Comparison of ENCODE assay signal across 1 cellular context in the genomic region with DNA sequence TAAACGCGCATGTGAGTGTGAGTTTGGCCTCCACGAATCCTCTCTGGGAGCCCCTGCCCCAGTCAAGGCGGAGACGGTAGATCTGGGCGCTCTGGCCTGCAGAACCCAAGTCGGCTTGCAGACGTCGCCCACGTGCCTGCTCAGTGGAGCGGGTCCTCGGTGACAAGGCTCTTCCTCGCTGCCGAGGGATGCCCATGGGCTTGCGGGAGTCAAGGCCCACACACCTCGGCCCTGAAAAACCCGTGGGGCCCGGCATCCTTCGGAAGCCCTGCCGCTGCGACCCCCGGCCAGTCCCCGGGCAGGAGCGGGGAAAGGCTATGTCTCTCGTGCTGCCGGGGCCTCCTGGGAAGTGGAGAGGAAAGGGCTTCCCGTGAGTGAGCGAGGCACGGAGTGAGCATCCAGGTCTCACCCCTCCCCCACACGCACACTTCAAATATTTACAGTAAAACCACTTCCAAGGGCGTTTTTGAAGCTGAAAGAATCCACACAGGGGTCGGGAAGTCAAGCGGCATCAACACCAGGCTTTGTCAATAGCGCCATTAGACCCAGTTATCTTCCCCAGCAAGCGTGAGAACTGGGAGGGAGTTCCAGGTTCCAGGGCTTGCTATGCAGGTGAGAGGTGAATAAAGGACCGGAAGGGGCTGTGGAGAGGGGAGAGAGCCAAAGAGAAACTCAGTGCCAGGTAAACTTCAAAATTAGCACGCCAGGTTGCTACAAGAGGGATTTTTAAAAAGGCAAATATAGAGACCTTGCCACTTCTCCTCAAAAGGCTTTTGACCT.
TF ChIP-seq lines count a peak whose summit lies in the region.

No MANE protein-coding gene starts in this region.

TF ChIP-seq in HepG2, 621 proteins besides CTCF, POLR2A, EP300 and RAD21 (continued from another document and continues in another):
- no peak for TF ChIP-seq ZNF101 (CRISPR knock-in tag; IDR thresholded peaks at IDR 0.05; ENCODE audit: borderline replicate concordance, low read depth)
- TF ChIP-seq ZNF703 (CRISPR knock-in tag; IDR thresholded peaks at IDR 0.05; ENCODE audit: borderline replicate concordance): peak; percentile 89
- TF ChIP-seq, protein P1, sequence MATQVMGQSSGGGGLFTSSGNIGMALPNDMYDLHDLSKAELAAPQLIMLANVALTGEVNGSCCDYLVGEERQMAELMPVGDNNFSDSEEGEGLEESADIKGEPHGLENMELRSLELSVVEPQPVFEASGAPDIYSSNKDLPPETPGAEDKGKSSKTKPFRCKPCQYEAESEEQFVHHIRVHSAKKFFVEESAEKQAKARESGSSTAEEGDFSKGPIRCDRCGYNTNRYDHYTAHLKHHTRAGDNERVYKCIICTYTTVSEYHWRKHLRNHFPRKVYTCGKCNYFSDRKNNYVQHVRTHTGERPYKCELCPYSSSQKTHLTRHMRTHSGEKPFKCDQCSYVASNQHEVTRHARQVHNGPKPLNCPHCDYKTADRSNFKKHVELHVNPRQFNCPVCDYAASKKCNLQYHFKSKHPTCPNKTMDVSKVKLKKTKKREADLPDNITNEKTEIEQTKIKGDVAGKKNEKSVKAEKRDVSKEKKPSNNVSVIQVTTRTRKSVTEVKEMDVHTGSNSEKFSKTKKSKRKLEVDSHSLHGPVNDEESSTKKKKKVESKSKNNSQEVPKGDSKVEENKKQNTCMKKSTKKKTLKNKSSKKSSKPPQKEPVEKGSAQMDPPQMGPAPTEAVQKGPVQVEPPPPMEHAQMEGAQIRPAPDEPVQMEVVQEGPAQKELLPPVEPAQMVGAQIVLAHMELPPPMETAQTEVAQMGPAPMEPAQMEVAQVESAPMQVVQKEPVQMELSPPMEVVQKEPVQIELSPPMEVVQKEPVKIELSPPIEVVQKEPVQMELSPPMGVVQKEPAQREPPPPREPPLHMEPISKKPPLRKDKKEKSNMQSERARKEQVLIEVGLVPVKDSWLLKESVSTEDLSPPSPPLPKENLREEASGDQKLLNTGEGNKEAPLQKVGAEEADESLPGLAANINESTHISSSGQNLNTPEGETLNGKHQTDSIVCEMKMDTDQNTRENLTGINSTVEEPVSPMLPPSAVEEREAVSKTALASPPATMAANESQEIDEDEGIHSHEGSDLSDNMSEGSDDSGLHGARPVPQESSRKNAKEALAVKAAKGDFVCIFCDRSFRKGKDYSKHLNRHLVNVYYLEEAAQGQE (IDR thresholded peaks at IDR 0.05; ENCODE audit: borderline replicate concordance in 1 of 2, low read depth in 1 of 2, low read length in 2 of 2): 0 out of 4 replicates have a peak, but pooled peaks of 1 of the 2 experiments have one; percentile 49
- peak; percentile 37 for TF ChIP-seq AGO2 (optimal IDR thresholded peaks at IDR 0.05; ENCODE audit: low read depth, low read length)
- TF ChIP-seq POLR2AphosphoS5 (IDR thresholded peaks at IDR 0.05; ENCODE audit: low read depth, low read length): no peak
- TF ChIP-seq ZNF292 (CRISPR knock-in tag; IDR thresholded peaks at IDR 0.05; ENCODE audit: borderline replicate concordance, low read depth): no peak
- TF ChIP-seq, protein P2, sequence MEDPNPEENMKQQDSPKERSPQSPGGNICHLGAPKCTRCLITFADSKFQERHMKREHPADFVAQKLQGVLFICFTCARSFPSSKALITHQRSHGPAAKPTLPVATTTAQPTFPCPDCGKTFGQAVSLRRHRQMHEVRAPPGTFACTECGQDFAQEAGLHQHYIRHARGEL (CRISPR knock-in tag; IDR thresholded peaks at IDR 0.05): no peak
- TF ChIP-seq, protein P3, sequence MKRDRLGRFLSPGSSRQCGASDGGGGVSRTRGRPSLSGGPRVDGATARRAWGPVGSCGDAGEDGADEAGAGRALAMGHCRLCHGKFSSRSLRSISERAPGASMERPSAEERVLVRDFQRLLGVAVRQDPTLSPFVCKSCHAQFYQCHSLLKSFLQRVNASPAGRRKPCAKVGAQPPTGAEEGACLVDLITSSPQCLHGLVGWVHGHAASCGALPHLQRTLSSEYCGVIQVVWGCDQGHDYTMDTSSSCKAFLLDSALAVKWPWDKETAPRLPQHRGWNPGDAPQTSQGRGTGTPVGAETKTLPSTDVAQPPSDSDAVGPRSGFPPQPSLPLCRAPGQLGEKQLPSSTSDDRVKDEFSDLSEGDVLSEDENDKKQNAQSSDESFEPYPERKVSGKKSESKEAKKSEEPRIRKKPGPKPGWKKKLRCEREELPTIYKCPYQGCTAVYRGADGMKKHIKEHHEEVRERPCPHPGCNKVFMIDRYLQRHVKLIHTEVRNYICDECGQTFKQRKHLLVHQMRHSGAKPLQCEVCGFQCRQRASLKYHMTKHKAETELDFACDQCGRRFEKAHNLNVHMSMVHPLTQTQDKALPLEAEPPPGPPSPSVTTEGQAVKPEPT (CRISPR knock-in tag; IDR thresholded peaks at IDR 0.05; ENCODE audit: low read depth): no peak
- no peak for TF ChIP-seq TOE1 (CRISPR knock-in tag; IDR thresholded peaks at IDR 0.05)
- peak; percentile 45; the same call in 1 of the 2 replicates for TF ChIP-seq SAFB2 (CRISPR knock-in tag; IDR thresholded peaks at IDR 0.05; ENCODE audit: borderline replicate concordance, low read depth)
- TF ChIP-seq ZFAT (CRISPR knock-in tag; conservative IDR thresholded peaks at IDR 0.05): no peak
- no peak for TF ChIP-seq ZNF225 (CRISPR knock-in tag; IDR thresholded peaks at IDR 0.05)
- TF ChIP-seq FOXC1 (CRISPR knock-in tag; IDR thresholded peaks at IDR 0.05; ENCODE audit: borderline replicate concordance): peak; percentile 54; the same call in 1 of the 2 replicates
- TF ChIP-seq ZNF737 (CRISPR knock-in tag; IDR thresholded peaks at IDR 0.05; ENCODE audit: borderline replicate concordance): no peak
- TF ChIP-seq PITX1 (CRISPR knock-in tag; IDR thresholded peaks at IDR 0.05): peak; percentile 74; the same call in 1 of the 2 replicates
- TF ChIP-seq ZNF34 (CRISPR knock-in tag; IDR thresholded peaks at IDR 0.05; ENCODE audit: borderline replicate concordance): no peak
- TF ChIP-seq ZNF510 (CRISPR knock-in tag; IDR thresholded peaks at IDR 0.05; ENCODE audit: low read depth): no peak
- peak; percentile 36; the same call in 1 of the 2 replicates for TF ChIP-seq GATA4 (IDR thresholded peaks at IDR 0.05; ENCODE audit: borderline replicate concordance, low read depth)
- TF ChIP-seq SOX6 (IDR thresholded peaks at IDR 0.05): no peak
- TF ChIP-seq SOX6 (CRISPR knock-in tag; IDR thresholded peaks at IDR 0.05): peak; percentile 80; the same call in 1 of the 2 replicates
- no peak for TF ChIP-seq MED8 (CRISPR knock-in tag; IDR thresholded peaks at IDR 0.05; ENCODE audit: insufficient replicate concordance)
- no peak for TF ChIP-seq ZNF792 (CRISPR knock-in tag; IDR thresholded peaks at IDR 0.05)
- TF ChIP-seq ZNF83 (CRISPR knock-in tag; IDR thresholded peaks at IDR 0.05; ENCODE audit: borderline replicate concordance): no peak
- TF ChIP-seq, protein P4, sequence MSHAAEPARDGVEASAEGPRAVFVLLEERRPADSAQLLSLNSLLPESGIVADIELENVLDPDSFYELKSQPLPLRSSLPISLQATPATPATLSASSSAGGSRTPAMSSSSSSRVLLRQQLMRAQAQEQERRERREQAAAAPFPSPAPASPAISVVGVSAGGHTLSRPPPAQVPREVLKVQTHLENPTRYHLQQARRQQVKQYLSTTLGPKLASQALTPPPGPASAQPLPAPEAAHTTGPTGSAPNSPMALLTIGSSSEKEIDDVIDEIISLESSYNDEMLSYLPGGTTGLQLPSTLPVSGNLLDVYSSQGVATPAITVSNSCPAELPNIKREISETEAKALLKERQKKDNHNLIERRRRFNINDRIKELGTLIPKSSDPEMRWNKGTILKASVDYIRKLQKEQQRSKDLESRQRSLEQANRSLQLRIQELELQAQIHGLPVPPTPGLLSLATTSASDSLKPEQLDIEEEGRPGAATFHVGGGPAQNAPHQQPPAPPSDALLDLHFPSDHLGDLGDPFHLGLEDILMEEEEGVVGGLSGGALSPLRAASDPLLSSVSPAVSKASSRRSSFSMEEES (CRISPR knock-in tag; IDR thresholded peaks at IDR 0.05): 0 out of 2 replicates have a peak, but pooled peaks have one; percentile 12
- TF ChIP-seq, protein P5, sequence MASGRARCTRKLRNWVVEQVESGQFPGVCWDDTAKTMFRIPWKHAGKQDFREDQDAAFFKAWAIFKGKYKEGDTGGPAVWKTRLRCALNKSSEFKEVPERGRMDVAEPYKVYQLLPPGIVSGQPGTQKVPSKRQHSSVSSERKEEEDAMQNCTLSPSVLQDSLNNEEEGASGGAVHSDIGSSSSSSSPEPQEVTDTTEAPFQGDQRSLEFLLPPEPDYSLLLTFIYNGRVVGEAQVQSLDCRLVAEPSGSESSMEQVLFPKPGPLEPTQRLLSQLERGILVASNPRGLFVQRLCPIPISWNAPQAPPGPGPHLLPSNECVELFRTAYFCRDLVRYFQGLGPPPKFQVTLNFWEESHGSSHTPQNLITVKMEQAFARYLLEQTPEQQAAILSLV (CRISPR knock-in tag; IDR thresholded peaks at IDR 0.05; ENCODE audit: borderline replicate concordance): 0 out of 2 replicates have a peak, but pooled peaks have one; percentile 38
- TF ChIP-seq HOXA3 (CRISPR knock-in tag; IDR thresholded peaks at IDR 0.05): peak; percentile 21; the same call in 1 of the 2 replicates
- TF ChIP-seq HHEX (CRISPR knock-in tag; IDR thresholded peaks at IDR 0.05): peak; percentile 93
- TF ChIP-seq ZNF891 (CRISPR knock-in tag; IDR thresholded peaks at IDR 0.05): no peak
- TF ChIP-seq ZNF724P (CRISPR knock-in tag; IDR thresholded peaks at IDR 0.05; ENCODE audit: borderline replicate concordance): no peak
- TF ChIP-seq, protein P6, sequence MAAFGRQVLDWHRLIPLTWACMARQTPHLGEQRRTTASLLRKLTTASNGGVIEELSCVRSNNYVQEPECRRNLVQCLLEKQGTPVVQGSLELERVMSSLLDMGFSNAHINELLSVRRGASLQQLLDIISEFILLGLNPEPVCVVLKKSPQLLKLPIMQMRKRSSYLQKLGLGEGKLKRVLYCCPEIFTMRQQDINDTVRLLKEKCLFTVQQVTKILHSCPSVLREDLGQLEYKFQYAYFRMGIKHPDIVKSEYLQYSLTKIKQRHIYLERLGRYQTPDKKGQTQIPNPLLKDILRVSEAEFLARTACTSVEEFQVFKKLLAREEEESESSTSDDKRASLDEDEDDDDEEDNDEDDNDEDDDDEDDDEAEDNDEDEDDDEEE (CRISPR knock-in tag; IDR thresholded peaks at IDR 0.05): no peak
- peak; percentile 51; the same call in 1 of the 2 replicates for TF ChIP-seq FOXJ3 (CRISPR knock-in tag; IDR thresholded peaks at IDR 0.05; ENCODE audit: borderline replicate concordance)
- peak; percentile 80 for TF ChIP-seq SP5 (CRISPR knock-in tag; IDR thresholded peaks at IDR 0.05; ENCODE audit: borderline replicate concordance, low read depth)
- TF ChIP-seq, protein P7, sequence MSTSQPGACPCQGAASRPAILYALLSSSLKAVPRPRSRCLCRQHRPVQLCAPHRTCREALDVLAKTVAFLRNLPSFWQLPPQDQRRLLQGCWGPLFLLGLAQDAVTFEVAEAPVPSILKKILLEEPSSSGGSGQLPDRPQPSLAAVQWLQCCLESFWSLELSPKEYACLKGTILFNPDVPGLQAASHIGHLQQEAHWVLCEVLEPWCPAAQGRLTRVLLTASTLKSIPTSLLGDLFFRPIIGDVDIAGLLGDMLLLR (CRISPR knock-in tag; IDR thresholded peaks at IDR 0.05): 0 out of 2 replicates have a peak, but pooled peaks have one; percentile 60
- TF ChIP-seq THYN1 (CRISPR knock-in tag; IDR thresholded peaks at IDR 0.05; ENCODE audit: borderline replicate concordance, low read depth): no peak
- TF ChIP-seq HDAC1 (CRISPR knock-in tag; IDR thresholded peaks at IDR 0.05): peak; percentile 53
- no peak for TF ChIP-seq MAFG (CRISPR knock-in tag; IDR thresholded peaks at IDR 0.05)
- TF ChIP-seq, protein P8, sequence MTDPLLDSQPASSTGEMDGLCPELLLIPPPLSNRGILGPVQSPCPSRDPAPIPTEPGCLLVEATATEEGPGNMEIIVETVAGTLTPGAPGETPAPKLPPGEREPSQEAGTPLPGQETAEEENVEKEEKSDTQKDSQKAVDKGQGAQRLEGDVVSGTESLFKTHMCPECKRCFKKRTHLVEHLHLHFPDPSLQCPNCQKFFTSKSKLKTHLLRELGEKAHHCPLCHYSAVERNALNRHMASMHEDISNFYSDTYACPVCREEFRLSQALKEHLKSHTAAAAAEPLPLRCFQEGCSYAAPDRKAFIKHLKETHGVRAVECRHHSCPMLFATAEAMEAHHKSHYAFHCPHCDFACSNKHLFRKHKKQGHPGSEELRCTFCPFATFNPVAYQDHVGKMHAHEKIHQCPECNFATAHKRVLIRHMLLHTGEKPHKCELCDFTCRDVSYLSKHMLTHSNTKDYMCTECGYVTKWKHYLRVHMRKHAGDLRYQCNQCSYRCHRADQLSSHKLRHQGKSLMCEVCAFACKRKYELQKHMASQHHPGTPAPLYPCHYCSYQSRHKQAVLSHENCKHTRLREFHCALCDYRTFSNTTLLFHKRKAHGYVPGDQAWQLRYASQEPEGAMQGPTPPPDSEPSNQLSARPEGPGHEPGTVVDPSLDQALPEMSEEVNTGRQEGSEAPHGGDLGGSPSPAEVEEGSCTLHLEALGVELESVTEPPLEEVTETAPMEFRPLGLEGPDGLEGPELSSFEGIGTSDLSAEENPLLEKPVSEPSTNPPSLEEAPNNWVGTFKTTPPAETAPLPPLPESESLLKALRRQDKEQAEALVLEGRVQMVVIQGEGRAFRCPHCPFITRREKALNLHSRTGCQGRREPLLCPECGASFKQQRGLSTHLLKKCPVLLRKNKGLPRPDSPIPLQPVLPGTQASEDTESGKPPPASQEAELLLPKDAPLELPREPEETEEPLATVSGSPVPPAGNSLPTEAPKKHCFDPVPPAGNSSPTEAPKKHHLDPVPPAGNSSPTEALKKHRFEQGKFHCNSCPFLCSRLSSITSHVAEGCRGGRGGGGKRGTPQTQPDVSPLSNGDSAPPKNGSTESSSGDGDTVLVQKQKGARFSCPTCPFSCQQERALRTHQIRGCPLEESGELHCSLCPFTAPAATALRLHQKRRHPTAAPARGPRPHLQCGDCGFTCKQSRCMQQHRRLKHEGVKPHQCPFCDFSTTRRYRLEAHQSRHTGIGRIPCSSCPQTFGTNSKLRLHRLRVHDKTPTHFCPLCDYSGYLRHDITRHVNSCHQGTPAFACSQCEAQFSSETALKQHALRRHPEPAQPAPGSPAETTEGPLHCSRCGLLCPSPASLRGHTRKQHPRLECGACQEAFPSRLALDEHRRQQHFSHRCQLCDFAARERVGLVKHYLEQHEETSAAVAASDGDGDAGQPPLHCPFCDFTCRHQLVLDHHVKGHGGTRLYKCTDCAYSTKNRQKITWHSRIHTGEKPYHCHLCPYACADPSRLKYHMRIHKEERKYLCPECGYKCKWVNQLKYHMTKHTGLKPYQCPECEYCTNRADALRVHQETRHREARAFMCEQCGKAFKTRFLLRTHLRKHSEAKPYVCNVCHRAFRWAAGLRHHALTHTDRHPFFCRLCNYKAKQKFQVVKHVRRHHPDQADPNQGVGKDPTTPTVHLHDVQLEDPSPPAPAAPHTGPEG (CRISPR knock-in tag; IDR thresholded peaks at IDR 0.05): no peak
- TF ChIP-seq CREM (IDR thresholded peaks at IDR 0.05): peak; percentile 62; the same call in 1 of the 2 replicates
- no peak for TF ChIP-seq CREM (CRISPR knock-in tag; IDR thresholded peaks at IDR 0.05)
- no peak for TF ChIP-seq ATRX (CRISPR knock-in tag; IDR thresholded peaks at IDR 0.05; ENCODE audit: borderline replicate concordance)
- TF ChIP-seq ZNF782 (CRISPR knock-in tag; IDR thresholded peaks at IDR 0.05; ENCODE audit: borderline replicate concordance): no peak
- TF ChIP-seq GATAD2A (CRISPR knock-in tag; IDR thresholded peaks at IDR 0.05): peak; percentile 76
- no peak for TF ChIP-seq ZNF674 (CRISPR knock-in tag; IDR thresholded peaks at IDR 0.05; ENCODE audit: low read depth)
